16 cellular contexts compared by ENCODE assay signal in the genomic region with DNA sequence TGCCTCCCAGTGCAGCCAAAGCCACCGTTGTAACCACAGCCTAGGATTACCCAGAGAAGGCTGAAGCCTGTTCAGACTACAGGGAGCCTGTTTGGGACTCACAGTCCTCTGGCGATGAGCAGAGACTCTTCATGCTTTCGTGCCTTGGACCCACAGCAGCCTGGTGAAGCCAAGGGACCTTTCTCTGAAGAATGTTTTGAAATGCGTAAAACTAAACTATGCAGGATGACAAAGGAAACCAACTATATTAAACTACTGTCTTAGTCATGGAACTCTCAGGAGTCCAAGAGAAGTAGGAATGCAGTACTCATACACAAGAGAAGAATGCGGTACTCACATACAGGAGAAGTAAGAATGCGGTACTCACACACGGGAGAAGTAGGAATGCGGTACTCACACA.
"Had no signal": no experiment of that assay in that cellular context is flagged by ENCODE, and none has a peak within 500 bp of the region (broad histone marks: within the 10 kb centered on the region; RNA-seq: fewer than 3 reads in every experiment).

No MANE protein-coding gene starts in this region.

- H3K4me3 ChIP-seq: adrenal gland, cardiac muscle cell, coronary artery, gastroesophageal sphincter, hepatocyte, pancreas, upper lobe of left lung had no signal

- H3K27me3 ChIP-seq: adrenal gland, cardiac muscle cell, gastroesophageal sphincter, hepatocyte, pancreas, upper lobe of left lung had no signal

- H3K4me1 ChIP-seq: adrenal gland, pancreas, upper lobe of left lung had no signal

- H3K36me3 ChIP-seq: adrenal gland, cardiac muscle cell, pancreas had no signal

- H3K9me3 ChIP-seq: adrenal gland, gastroesophageal sphincter, pancreas, upper lobe of left lung had no signal

- DNase-seq: activated CD4-positive, alpha-beta T cell treated with anti-CD3 and anti-CD28 coated beads for 48 hours; activated CD8-positive, alpha-beta memory T cell treated with anti-CD3 and anti-CD28 coated beads, Interleukin-2, amount 50 U/mL, for 48 hours; activated CD8-positive, alpha-beta T cell treated with anti-CD3 and anti-CD28 coated beads, Interleukin-2, amount 10 ng/mL, durations not matched to agents 7 days and 5 days; activated naive CD4-positive, alpha-beta T cell treated with anti-CD3 and anti-CD28 coated beads, Interleukin-2, amount 10 ng/mL, durations not matched to agents 7 days and 5 days; adrenal gland; effector CD8-positive, alpha-beta T cell; pancreas; stimulated activated CD4-positive, alpha-beta T cell treated with anti-CD3 and anti-CD28 coated beads, Interleukin-2, amount 100 ng/mL, for 48 hours; stimulated activated naive CD8-positive, alpha-beta T cell treated with anti-CD3 and anti-CD28 coated beads, Interleukin-15, Interleukin-2, amounts not matched to agents 100 U/mL and 50 U/mL, for 24 hours; T-cell; T1000; upper lobe of left lung had no signal

- H3K27ac ChIP-seq: adrenal gland, cardiac muscle cell, coronary artery, gastroesophageal sphincter, hepatocyte, pancreas, upper lobe of left lung had no signal

- ATAC-seq: activated CD8-positive, alpha-beta T cell treated with anti-CD3 and anti-CD28 coated beads, Interleukin-2, amount 10 ng/mL, durations not matched to agents 7 days and 5 days; gastroesophageal sphincter; pancreas; stimulated activated naive CD8-positive, alpha-beta T cell treated with anti-CD3 and anti-CD28 coated beads, Interleukin-15, Interleukin-2, amounts not matched to agents 100 U/mL and 50 U/mL, for 24 hours; T-cell had no signal
